In genomic region chr17:42657824-42658588, GRCh38 we compare ENCODE assay signal across 18 cellular contexts. TPM values are rescaled to one million over a fixed set of nuclear protein-coding genes. Genes with fewer than 3 reads are reported as not detected.
DNase-seq lines count a peak whose midpoint lies in the region; ATAC-seq, FAIRE-seq and TF ChIP-seq lines count a peak whose summit lies in the region.
"Had no signal": no experiment of that assay in that cellular context is flagged by ENCODE, and none has a peak within 500 bp of the region (broad histone marks: within the 10 kb centered on the region; RNA-seq: fewer than 3 reads in every experiment).

No MANE protein-coding gene starts in this region.

- H3K79me2 ChIP-seq in OCI-LY7 (ENCODE audit: insufficient read depth, low read depth, low read length) (no peaks in the 10 kb centered on the region), K562 (ENCODE audit: control insufficient read depth, insufficient read depth, low read length) (no peaks in the 10 kb centered on the region)

- H3K9me3 Mint-ChIP-seq in activated T-cell treated with anti-CD3 and anti-CD28 coated beads, Interleukin-2, amount 50 U/mL, for 72 hours = peaks cover 0 to 5% of the 10 kb centered on the region in 2 donors

- TF ChIP-seq CTCF in OCI-LY7 (conservative IDR thresholded peaks at IDR 0.05; ENCODE audit: low read length) (no peak), K562 (IDR thresholded peaks at IDR 0.05 in 2 of 3, conservative IDR thresholded peaks at IDR 0.05 in 1 of 3; ENCODE audit: insufficient read depth in 2 of 3, low read depth in 1 of 3, low read length in 3 of 3) (no peak), sigmoid colon (IDR thresholded peaks at IDR 0.05) (no peak)

- in situ Hi-C loops in K562 (cut with MboI) = no loop called here

- H3K27ac ChIP-seq in OCI-LY7 (ENCODE audit: low read depth, low read length, poor library complexity, severe bottlenecking) (no peak overlapping the region), K562 (ENCODE audit: extremely low read depth, low read depth, low read length) (no peak overlapping the region), sigmoid colon (peak overlapping the region in 3 of 4 donors; percentile 80 to 91 (median 84))

- H3K9me3 ChIP-seq in OCI-LY7 (ENCODE audit: low read length) (peaks cover 5% of the 10 kb centered on the region; the same call in 1 of the 2 replicates), K562 (replicated peaks; ENCODE audit: control insufficient read depth, insufficient read depth, low read depth, low read length) (no peaks in the 10 kb centered on the region), sigmoid colon (no peaks in the 10 kb centered on the region)
- H3K9me3 ChIP-seq: uterus had no signal

- no peak overlapping the region for H3K9ac ChIP-seq in K562 (ENCODE audit: insufficient read depth in 1 of 2, low read depth in 2 of 2, low read length in 2 of 2)

- CTCF ChIA-PET in OCI-LY7 (lab: Charles Lee; ENCODE audit: unreplicated experiment) = interaction anchor here (1.1 kb wide), 1 partner anchor 19 kb away, joined by 3 read pairs; no protein-coding TSS in a partner anchor
- CTCF ChIA-PET in K562 (lab: Yijun Ruan, JAX; ENCODE audit: low intra/inter-chr PET ratio) = no interaction called here

- TF ChIP-seq EP300 in K562 (IDR thresholded peaks at IDR 0.05; ENCODE audit: low read length) (no peak), sigmoid colon (IDR thresholded peaks at IDR 0.05) (no peak)

- H3K36me3 ChIP-seq in OCI-LY7 (ENCODE audit: insufficient read depth, low read length) (no peaks in the 10 kb centered on the region), K562 (ENCODE audit: control insufficient read depth, insufficient read depth, low read length) (no peaks in the 10 kb centered on the region), sigmoid colon (peaks cover 0 to 14% (median 7%) of the 10 kb centered on the region in 4 donors)
- H3K36me3 ChIP-seq: uterus had no signal

- TF ChIP-seq RAD21 in K562 (CRISPR knock-in tag; conservative IDR thresholded peaks at IDR 0.05 in 1 of 2, IDR thresholded peaks at IDR 0.05 in 1 of 2) = no peak

- H3K9me2 ChIP-seq in OCI-LY7 (ENCODE audit: insufficient read depth, low read length) = no peaks in the 10 kb centered on the region

- no peak for DNase-seq in activated T-cell treated with anti-CD3 and anti-CD28 coated beads, Interleukin-2, amount 50 U/mL, for 72 hours
- DNase-seq in activated T-cell treated with anti-CD3 and anti-CD28 coated beads, Interleukin-2, amount 50 U/mL, for 1 hour = no peak
- DNase-seq in OCI-LY7 (ENCODE audit: low spot score) (no peak), K562 (ENCODE audit: extremely low read depth in 1 of 4, low spot score in 3 of 4) (no peak), sigmoid colon (no peak), NCI-H2107 (lab: John Stamatoyannopoulos, UW) (no peak)
- DNase-seq: activated effector memory CD4-positive, alpha-beta T cell treated with Interleukin-2 at 50 U/mL for 16 hours; DMS79 treated with DMSO at 0.1 percent for 48 hours; KBM-7; NCI-H1694; NCI-H526; stimulated activated CD4-positive, alpha-beta T cell treated with anti-CD3 and anti-CD28 coated beads, Interleukin-1b, Interleukin-23, amount 100 ng/mL, for 48 hours; uterus had no signal

- H3K27me3 ChIP-seq in K562 (ENCODE audit: control insufficient read depth in 2 of 2, insufficient read depth in 2 of 2, low read length in 2 of 2) = no peaks in the 10 kb centered on the region
- H3K27me3 ChIP-seq in sigmoid colon = no peaks in the 10 kb centered on the region
- H3K27me3 ChIP-seq: cardiac muscle cell, uterus had no signal

- no peak for ATAC-seq in activated T-cell treated with anti-CD3 and anti-CD28 coated beads, Interleukin-2, amount 50 U/mL, for 72 hours (replicated peaks in 1 of 2)
- no peak for ATAC-seq in K562
- no peak for ATAC-seq in GM21786 (IDR thresholded peaks at IDR 0.05; ENCODE audit: unreplicated experiment)
- no peak for ATAC-seq in GM21360 (IDR thresholded peaks at IDR 0.05; ENCODE audit: unreplicated experiment)
- ATAC-seq: GM12878 had no signal

- H3K4me1 Mint-ChIP-seq in activated T-cell treated with anti-CD3 and anti-CD28 coated beads, Interleukin-2, amount 50 U/mL, for 72 hours (ENCODE audit: low read depth) = peaks cover 42% of the 10 kb centered on the region

- H3K36me3 Mint-ChIP-seq in activated T-cell treated with anti-CD3 and anti-CD28 coated beads, Interleukin-2, amount 50 U/mL, for 72 hours (ENCODE audit: insufficient read depth in 2 of 2) = no peaks in the 10 kb centered on the region

- POLR2A ChIA-PET in OCI-LY7 (lab: Charles Lee) = interaction anchor here (1.0 to 1.4 kb wide), 3 partner anchors 13 to 40 kb away, joined by 3 to 4 read pairs (median 4); no protein-coding TSS in a partner anchor
- POLR2A ChIA-PET in K562 (lab: Yijun Ruan, JAX) = interaction anchor here (0.6 to 1.0 kb wide), 3 partner anchors 12 to 81 kb away, joined by 3 to 4 read pairs (median 3); no protein-coding TSS in a partner anchor

- H3K4me1 ChIP-seq in OCI-LY7 (ENCODE audit: insufficient read depth, low read length, poor library complexity, severe bottlenecking) (peaks cover 17% of the 10 kb centered on the region), K562 (replicated peaks in 1 of 2; ENCODE audit: control insufficient read depth in 2 of 2, insufficient read depth in 2 of 2, low read length in 2 of 2) (peaks cover 27 to 29% of the 10 kb centered on the region in 2 experiments), sigmoid colon (peaks cover 0 to 32% (median 30%) of the 10 kb centered on the region in 4 donors)

- H3K27ac Mint-ChIP-seq in activated T-cell treated with anti-CD3 and anti-CD28 coated beads, Interleukin-2, amount 50 U/mL, for 72 hours = no peak overlapping the region

- intact Hi-C loops in OCI-LY7 (cut with micrococcal nuclease; ENCODE audit: unreplicated experiment) (loop anchor here (2.0 to 5.0 kb wide), 2 partner anchors 17 to 41 kb away; no protein-coding TSS in a partner anchor), K562 (cut with micrococcal nuclease) (no loop called here), sigmoid colon (cut with DNase I) (no loop called here)

- no peak for FAIRE-seq in K562 (lab: Jason Lieb, UNC)
- FAIRE-seq: GM12878, keratinocyte had no signal

- BruUV-seq in OCI-LY7 (replicated peaks; lab: Mats Ljungman, UMichigan) = no TSS peak
- no TSS peak for BruUV-seq in K562 (replicated peaks; lab: Mats Ljungman, UMichigan)

- H3K4me2 ChIP-seq in OCI-LY7 (ENCODE audit: low read length) = peak overlapping the region; percentile 96
- no peak overlapping the region for H3K4me2 ChIP-seq in K562 (ENCODE audit: insufficient read depth, low read length)

- 77% methylated on average over 9 of the region's 9 CpGs for WGBS in K562 (ENCODE audit: insufficient coverage, low coverage, missing lambda C conversion rate)
- WGBS in sigmoid colon, 2 donors = 86 to 89% methylated on average over 9 of the region's 9 CpGs

- H3K4me3 Mint-ChIP-seq in activated T-cell treated with anti-CD3 and anti-CD28 coated beads, Interleukin-2, amount 50 U/mL, for 72 hours = peak overlapping the region; percentile 79 to 95

- peak overlapping the region; percentile 92; the same call in 1 of the 2 replicates for H2AFZ ChIP-seq in OCI-LY7 (ENCODE audit: low read length)
- H2AFZ ChIP-seq in K562 (ENCODE audit: low read depth, low read length) = no peak overlapping the region

- H3K9me1 ChIP-seq in K562 (ENCODE audit: control insufficient read depth, insufficient read depth, low read length) = no peaks in the 10 kb centered on the region

- peaks cover 30% of the 10 kb centered on the region for H3K27me3 Mint-ChIP-seq in activated T-cell treated with anti-CD3 and anti-CD28 coated beads, Interleukin-2, amount 50 U/mL, for 72 hours (ENCODE audit: low read depth)

- TF ChIP-seq POLR2A in K562 (conservative IDR thresholded peaks at IDR 0.05) (no peak), sigmoid colon (IDR thresholded peaks at IDR 0.05) (no peak)

- H4K20me1 ChIP-seq in OCI-LY7 (ENCODE audit: insufficient read depth, low read length) = no peaks in the 10 kb centered on the region
- H4K20me1 ChIP-seq in K562 (replicated peaks; ENCODE audit: control insufficient read depth, insufficient read depth, low read length) = no peaks in the 10 kb centered on the region

- H3K4me3 ChIP-seq in OCI-LY7 (ENCODE audit: low read depth, low read length, poor library complexity, severe bottlenecking) (no peak overlapping the region), K562 (no peak overlapping the region), sigmoid colon (no peak overlapping the region)

RNA-seq across cellular contexts. Expression of gene TUBG2, which starts 1.1 kb away (rescaled TPM):
- 10 to 100 TPM in 1 of 2 donors, 1 to 10 TPM in 1; 8.1 to 11.2 TPM for total RNA-seq in activated T-cell treated with anti-CD3 and anti-CD28 coated beads, Interleukin-2, amount 50 U/mL, for 72 hours
- total RNA-seq in OCI-LY7 (2014; rRNA removed; shearing (Covaris generic)) = 5.5 and 10.4 TPM in 2 replicates
- total RNA-seq in OCI-LY7 (2022) (22.5 and 23.4 TPM in 2 replicates), K562 (2014; rRNA removed) (0.09 and 0.12 TPM in 2 replicates), K562 (2014; rRNA removed; fragmentation: Illumina TruSeq; extraction: Trizol) (not detected in 2 replicates), K562 (2015; rRNA removed; fragmentation: Illumina TruSeq; extraction: Trizol) (0.26 and 0.29 TPM in 2 replicates), K562 (2021) (0.78 and 0.80 TPM in 2 replicates), sigmoid colon (10 to 100 TPM; 28.0 to 57.3 (median 33.6) TPM)
- total RNA-seq in K562 (2011; cell fraction: chromatin; rRNA removed; ENCODE audit: low replicate concordance) = 1.1 TPM in 1 of 2 replicates, not detected in the other
- 0.39 and 0.83 TPM in 2 replicates for total RNA-seq in K562 (2011; cell fraction: nucleolus; rRNA removed)
- total RNA-seq in K562 (2011; cell fraction: nucleoplasm; rRNA removed) = 0.37 TPM in 1 of 2 replicates, not detected in the other
- polyA plus RNA-seq in K562 (2011; rRNA removed) (0.21 and 0.37 TPM in 2 replicates), K562 (2014; fragmentation: Illumina TruSeq; extraction: Trizol) (0.24 and 0.35 TPM in 2 replicates), K562 (2014; fragmentation: Nextera tagmentation; extraction: Ambion mirVana) (under 1 TPM; 0.15 to 0.34 TPM), K562 (2014; rRNA removed) (not detected in 2 replicates), sigmoid colon (1 to 10 TPM; 1.2 to 6.6 (median 4.2) TPM)
- polyA plus RNA-seq in K562 (2011; cell fraction: cytosol; rRNA removed) = 0.15 and 0.24 TPM in 2 replicates
- 0.91 and 2.0 TPM in 2 replicates for polyA plus RNA-seq in K562 (2011; cell fraction: nucleus; rRNA removed)
- 0.35 and 0.40 TPM in 2 replicates for polyA plus RNA-seq in K562 (2012)
- polyA minus RNA-seq in K562 (2011; rRNA and poly(A)+ RNA removed) = 0.11 and 0.15 TPM in 2 replicates
- 0.86 and 1.6 TPM in 2 replicates for polyA minus RNA-seq in K562 (2011; cell fraction: cytosol; rRNA and poly(A)+ RNA removed)
- polyA minus RNA-seq in K562 (2011; cell fraction: nucleus; rRNA and poly(A)+ RNA removed) = 0.33 TPM in 1 of 2 replicates, not detected in the other

RNA-seq across cellular contexts. Expression of gene PLEKHH3, which starts 18.8 kb away (rescaled TPM):
- total RNA-seq in activated T-cell treated with anti-CD3 and anti-CD28 coated beads, Interleukin-2, amount 50 U/mL, for 72 hours = 1 to 10 TPM; 1.2 to 1.9 TPM
- total RNA-seq in OCI-LY7 (2014; rRNA removed; shearing (Covaris generic)) = 17.0 and 24.4 TPM in 2 replicates
- 42.9 and 47.5 TPM in 2 replicates for total RNA-seq in OCI-LY7 (2022)
- 23.0 and 51.2 TPM in 2 replicates for total RNA-seq in K562 (2011; cell fraction: chromatin; rRNA removed; ENCODE audit: low replicate concordance)
- 37.7 and 51.7 TPM in 2 replicates for total RNA-seq in K562 (2011; cell fraction: nucleolus; rRNA removed)
- total RNA-seq in K562 (2011; cell fraction: nucleoplasm; rRNA removed) = 29.7 and 29.8 TPM in 2 replicates
- total RNA-seq in K562 (2014; rRNA removed) = 20.6 and 28.2 TPM in 2 replicates
- total RNA-seq in K562 (2014; rRNA removed; fragmentation: Illumina TruSeq; extraction: Trizol) = 2.0 and 2.6 TPM in 2 replicates
- 7.5 and 7.8 TPM in 2 replicates for total RNA-seq in K562 (2015; rRNA removed; fragmentation: Illumina TruSeq; extraction: Trizol)
- total RNA-seq in K562 (2021) = 32.7 and 34.5 TPM in 2 replicates
- 4.3 and 8.0 TPM in 2 replicates for polyA plus RNA-seq in K562 (2011; rRNA removed)
- 5.6 and 15.6 TPM in 2 replicates for polyA plus RNA-seq in K562 (2011; cell fraction: cytosol; rRNA removed)
- polyA plus RNA-seq in K562 (2011; cell fraction: nucleus; rRNA removed) = 24.8 and 51.1 TPM in 2 replicates
- 12.5 and 25.8 TPM in 2 replicates for polyA plus RNA-seq in K562 (2012)
- 5.0 and 19.4 TPM in 2 replicates for polyA plus RNA-seq in K562 (2014; fragmentation: Illumina TruSeq; extraction: Trizol)
- under 1 TPM; 0.58 to 0.80 TPM for polyA plus RNA-seq in K562 (2014; fragmentation: Nextera tagmentation; extraction: Ambion mirVana)
- 29.0 and 31.0 TPM in 2 replicates for polyA plus RNA-seq in K562 (2014; rRNA removed)
- 1.3 and 1.9 TPM in 2 replicates for polyA minus RNA-seq in K562 (2011; rRNA and poly(A)+ RNA removed)
- 6.6 and 8.6 TPM in 2 replicates for polyA minus RNA-seq in K562 (2011; cell fraction: cytosol; rRNA and poly(A)+ RNA removed)
- polyA minus RNA-seq in K562 (2011; cell fraction: nucleus; rRNA and poly(A)+ RNA removed) = 7.0 and 12.1 TPM in 2 replicates
- 10 to 100 TPM; 12.3 to 25.2 (median 20.1) TPM for total RNA-seq in sigmoid colon
- 10 to 100 TPM in 1 of 3 donors, 1 to 10 TPM in 2; 4.4 to 14.7 (median 9.6) TPM for polyA plus RNA-seq in sigmoid colon

RNA-seq across cellular contexts. Expression of gene CCR10, which starts 23.6 kb away (rescaled TPM):
- total RNA-seq in activated T-cell treated with anti-CD3 and anti-CD28 coated beads, Interleukin-2, amount 50 U/mL, for 72 hours = under 1 TPM in 1 of 2 donors, not detected in 1; 0.83 TPM
- total RNA-seq in OCI-LY7 (2014; rRNA removed; shearing (Covaris generic)) = 0.82 and 1.0 TPM in 2 replicates
- total RNA-seq in OCI-LY7 (2022) = 2.0 and 3.3 TPM in 2 replicates
- total RNA-seq in K562 (2011; cell fraction: chromatin; rRNA removed; ENCODE audit: low replicate concordance) = 0.77 and 2.7 TPM in 2 replicates
- total RNA-seq in K562 (2011; cell fraction: nucleolus; rRNA removed) = 4.5 TPM in 2 replicates
- 1.8 and 2.3 TPM in 2 replicates for total RNA-seq in K562 (2011; cell fraction: nucleoplasm; rRNA removed)
- total RNA-seq in K562 (2014; rRNA removed) = 2.5 and 3.6 TPM in 2 replicates
- 0.18 and 0.19 TPM in 2 replicates for total RNA-seq in K562 (2014; rRNA removed; fragmentation: Illumina TruSeq; extraction: Trizol)
- 0.58 and 0.68 TPM in 2 replicates for total RNA-seq in K562 (2015; rRNA removed; fragmentation: Illumina TruSeq; extraction: Trizol)
- total RNA-seq in K562 (2021) = 4.0 and 4.8 TPM in 2 replicates
- 0.82 and 3.6 TPM in 2 replicates for polyA plus RNA-seq in K562 (2011; rRNA removed)
- polyA plus RNA-seq in K562 (2011; cell fraction: cytosol; rRNA removed) = 6.0 and 7.2 TPM in 2 replicates
- 7.7 and 10.7 TPM in 2 replicates for polyA plus RNA-seq in K562 (2011; cell fraction: nucleus; rRNA removed)
- 5.1 and 10.4 TPM in 2 replicates for polyA plus RNA-seq in K562 (2012)
- 0.06 and 0.28 TPM in 2 replicates for polyA plus RNA-seq in K562 (2014; fragmentation: Illumina TruSeq; extraction: Trizol)
- polyA plus RNA-seq in K562 (2014; fragmentation: Nextera tagmentation; extraction: Ambion mirVana) = not detected
- 3.6 and 4.3 TPM in 2 replicates for polyA plus RNA-seq in K562 (2014; rRNA removed)
- 0.21 and 0.30 TPM in 2 replicates for polyA minus RNA-seq in K562 (2011; rRNA and poly(A)+ RNA removed)
- 0.86 and 4.7 TPM in 2 replicates for polyA minus RNA-seq in K562 (2011; cell fraction: cytosol; rRNA and poly(A)+ RNA removed)
- 1.9 and 5.7 TPM in 2 replicates for polyA minus RNA-seq in K562 (2011; cell fraction: nucleus; rRNA and poly(A)+ RNA removed)
- total RNA-seq in sigmoid colon = 1 to 10 TPM; 2.3 to 9.2 (median 3.5) TPM
- 1 to 10 TPM in 1 of 3 donors, not detected in 2; 1.2 TPM for polyA plus RNA-seq in sigmoid colon

RNA-seq across cellular contexts. Expression of gene CNTNAP1, which starts 24.3 kb away (rescaled TPM):
- total RNA-seq in activated T-cell treated with anti-CD3 and anti-CD28 coated beads, Interleukin-2, amount 50 U/mL, for 72 hours = 1 to 10 TPM in 1 of 2 donors, under 1 TPM in 1; 0.53 to 1.3 TPM
- 0.95 and 1.0 TPM in 2 replicates for total RNA-seq in OCI-LY7 (2014; rRNA removed; shearing (Covaris generic))
- 6.8 TPM in 2 replicates for total RNA-seq in OCI-LY7 (2022)
- 14.6 and 22.8 TPM in 2 replicates for total RNA-seq in K562 (2011; cell fraction: chromatin; rRNA removed; ENCODE audit: low replicate concordance)
- 8.8 and 9.7 TPM in 2 replicates for total RNA-seq in K562 (2011; cell fraction: nucleolus; rRNA removed)
- total RNA-seq in K562 (2011; cell fraction: nucleoplasm; rRNA removed) = 7.5 and 8.7 TPM in 2 replicates
- 0.14 and 0.41 TPM in 2 replicates for total RNA-seq in K562 (2014; rRNA removed)
- 0.29 and 0.33 TPM in 2 replicates for total RNA-seq in K562 (2014; rRNA removed; fragmentation: Illumina TruSeq; extraction: Trizol)
- 0.38 and 0.62 TPM in 2 replicates for total RNA-seq in K562 (2015; rRNA removed; fragmentation: Illumina TruSeq; extraction: Trizol)
- 1.5 and 1.8 TPM in 2 replicates for total RNA-seq in K562 (2021)
- 1.0 and 2.8 TPM in 2 replicates for polyA plus RNA-seq in K562 (2011; rRNA removed)
- polyA plus RNA-seq in K562 (2011; cell fraction: cytosol; rRNA removed) = 1.3 and 2.0 TPM in 2 replicates
- polyA plus RNA-seq in K562 (2011; cell fraction: nucleus; rRNA removed) = 17.0 and 22.4 TPM in 2 replicates
- polyA plus RNA-seq in K562 (2012) = 1.5 and 4.8 TPM in 2 replicates
- polyA plus RNA-seq in K562 (2014; fragmentation: Illumina TruSeq; extraction: Trizol) = 0.89 and 1.4 TPM in 2 replicates
- polyA plus RNA-seq in K562 (2014; fragmentation: Nextera tagmentation; extraction: Ambion mirVana) = under 1 TPM; 0.10 to 0.17 TPM
- polyA plus RNA-seq in K562 (2014; rRNA removed) = 1.6 and 1.8 TPM in 2 replicates
- polyA minus RNA-seq in K562 (2011; rRNA and poly(A)+ RNA removed) = 0.35 and 0.45 TPM in 2 replicates
- polyA minus RNA-seq in K562 (2011; cell fraction: cytosol; rRNA and poly(A)+ RNA removed) = 0.19 and 0.36 TPM in 2 replicates
- polyA minus RNA-seq in K562 (2011; cell fraction: nucleus; rRNA and poly(A)+ RNA removed) = 1.8 and 3.6 TPM in 2 replicates
- total RNA-seq in sigmoid colon = 10 to 100 TPM in 3 of 4 donors, 1 to 10 TPM in 1; 7.4 to 46.8 (median 14.9) TPM
- 1 to 10 TPM in 1 of 3 donors, under 1 TPM in 2; under 0.01 to 7.7 (median 0.23) TPM for polyA plus RNA-seq in sigmoid colon

RNA-seq across cellular contexts. Expression of gene TUBG1, which starts 48.5 kb away (rescaled TPM):
- total RNA-seq in activated T-cell treated with anti-CD3 and anti-CD28 coated beads, Interleukin-2, amount 50 U/mL, for 72 hours = 10 to 100 TPM; 42.3 to 51.5 TPM
- 93.7 and 113 TPM in 2 replicates for total RNA-seq in OCI-LY7 (2014; rRNA removed; shearing (Covaris generic))
- total RNA-seq in OCI-LY7 (2022) (112 and 114 TPM in 2 replicates), K562 (2014; rRNA removed) (89.5 and 116 TPM in 2 replicates), K562 (2014; rRNA removed; fragmentation: Illumina TruSeq; extraction: Trizol) (33.7 and 40.1 TPM in 2 replicates), K562 (2015; rRNA removed; fragmentation: Illumina TruSeq; extraction: Trizol) (64.4 and 65.4 TPM in 2 replicates), K562 (2021) (115 and 117 TPM in 2 replicates), sigmoid colon (10 to 100 TPM; 22.1 to 35.0 (median 23.9) TPM)
- total RNA-seq in K562 (2011; cell fraction: chromatin; rRNA removed; ENCODE audit: low replicate concordance) = 35.3 and 79.8 TPM in 2 replicates
- total RNA-seq in K562 (2011; cell fraction: nucleolus; rRNA removed) = 46.3 and 58.9 TPM in 2 replicates
- total RNA-seq in K562 (2011; cell fraction: nucleoplasm; rRNA removed) = 54.0 and 66.2 TPM in 2 replicates
- polyA plus RNA-seq in K562 (2011; rRNA removed) (46.1 and 46.9 TPM in 2 replicates), K562 (2014; fragmentation: Illumina TruSeq; extraction: Trizol) (147 and 163 TPM in 2 replicates), K562 (2014; fragmentation: Nextera tagmentation; extraction: Ambion mirVana) (10 to 100 TPM; 33.1 to 66.0 TPM), K562 (2014; rRNA removed) (68.3 and 77.8 TPM in 2 replicates), sigmoid colon (10 to 100 TPM; 16.2 to 39.2 (median 30.3) TPM)
- 94.0 and 218 TPM in 2 replicates for polyA plus RNA-seq in K562 (2011; cell fraction: cytosol; rRNA removed)
- polyA plus RNA-seq in K562 (2011; cell fraction: nucleus; rRNA removed) = 89.8 and 181 TPM in 2 replicates
- polyA plus RNA-seq in K562 (2012) = 117 and 186 TPM in 2 replicates
- 28.6 and 72.5 TPM in 2 replicates for polyA minus RNA-seq in K562 (2011; rRNA and poly(A)+ RNA removed)
- polyA minus RNA-seq in K562 (2011; cell fraction: cytosol; rRNA and poly(A)+ RNA removed) = 53.4 and 81.5 TPM in 2 replicates
- 30.7 and 31.3 TPM in 2 replicates for polyA minus RNA-seq in K562 (2011; cell fraction: nucleus; rRNA and poly(A)+ RNA removed)

Comparison
In these comparisons a context has a peak if more than half of its experiments do, and no peak if none do; other contexts are left out.
1. H3K27ac ChIP-seq: peak in sigmoid colon (3 of 4); none in OCI-LY7 (single experiment) and K562 (single experiment).